Comparison of ENCODE assay signal across 10 cellular contexts in the genomic region with DNA sequence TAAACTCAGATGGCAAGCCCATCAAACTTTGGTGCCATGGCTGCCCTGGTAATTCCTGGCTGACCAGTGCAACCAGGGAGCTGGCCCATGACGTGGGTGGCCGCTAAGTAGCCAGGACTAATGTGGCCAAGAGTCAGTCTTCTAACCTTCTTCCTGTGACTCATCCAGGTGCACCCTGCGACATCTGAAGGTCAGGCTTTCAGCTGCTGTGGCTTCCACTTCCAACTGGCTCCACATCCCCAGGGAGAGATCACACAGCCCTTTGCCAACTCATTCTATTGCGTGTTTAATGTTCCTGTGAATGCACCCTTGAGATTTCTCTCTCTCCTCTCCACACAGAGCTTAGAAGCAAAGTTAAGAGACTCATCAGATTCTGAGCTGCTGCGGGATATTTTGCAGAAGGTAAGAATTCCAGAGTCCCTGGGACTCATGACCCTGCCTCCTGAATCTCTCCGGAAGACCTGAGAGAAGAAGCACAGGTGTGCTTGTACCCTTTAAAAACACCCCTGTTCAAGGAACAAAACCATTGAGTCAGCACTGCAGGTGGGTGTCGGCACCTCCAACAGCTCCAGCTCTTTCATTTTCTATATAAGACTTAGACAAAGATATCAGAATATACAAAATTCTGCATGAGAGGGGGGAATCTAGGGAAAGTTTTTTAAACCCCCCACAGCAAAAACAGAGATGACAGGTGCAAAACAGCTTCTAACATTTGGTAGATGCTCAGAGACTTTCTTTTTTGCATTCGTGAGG. TPM values are rescaled to one million over a fixed set of nuclear protein-coding genes. Genes with fewer than 3 reads are reported as not detected.
"Had no signal": no experiment of that assay in that cellular context is flagged by ENCODE, and none has a peak within 500 bp of the region (broad histone marks: within the 10 kb centered on the region; RNA-seq: fewer than 3 reads in every experiment).

No MANE protein-coding gene starts in this region.

RNA-seq across cellular contexts. Expression of a gene that starts 43.4 kb away (rescaled TPM):
- total RNA-seq: activated CD4-positive, alpha-beta memory T cell treated with anti-CD3 and anti-CD28 coated beads, Interleukin-2, amount 10 ng/mL, durations not matched to agents 7 days and 5 days; activated CD4-positive, alpha-beta T cell treated with anti-CD3 and anti-CD28 coated beads for 36 hours; activated T-cell treated with anti-CD3 and anti-CD28 coated beads, Interleukin-2, amount 50 U/mL, for 72 hours; ascending aorta; esophagus muscularis mucosa; heart right ventricle; left ventricle myocardium inferior; mesenteric fat pad; smooth muscle cell; vagina had no signal
